ENCODE assay signal across 1 cellular context in the genomic region with DNA sequence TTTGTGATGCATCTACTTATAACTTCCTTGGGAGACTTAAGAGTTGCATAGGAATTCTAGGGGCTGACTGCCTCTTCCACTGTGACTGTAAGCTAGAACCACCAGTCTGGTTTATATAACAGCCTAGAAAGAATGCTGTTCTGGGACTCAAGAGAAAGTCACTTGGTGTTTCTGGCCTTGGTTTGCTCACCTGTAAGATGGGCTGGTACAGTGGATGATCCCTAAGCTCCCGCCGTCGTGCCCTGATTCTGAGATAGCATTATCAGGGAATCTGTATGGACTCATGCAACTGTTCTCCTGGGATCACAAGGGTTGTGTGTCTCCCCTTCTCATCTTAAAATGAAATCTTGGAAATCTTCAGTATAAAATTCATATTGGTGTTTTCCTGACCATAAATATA.
TF ChIP-seq lines count a peak whose summit lies in the region.

No MANE protein-coding gene starts in this region.

TF ChIP-seq in GM23338, 12 proteins besides CTCF, POLR2A, EP300 and RAD21 (continued from another document):
- TF ChIP-seq, protein P1, sequence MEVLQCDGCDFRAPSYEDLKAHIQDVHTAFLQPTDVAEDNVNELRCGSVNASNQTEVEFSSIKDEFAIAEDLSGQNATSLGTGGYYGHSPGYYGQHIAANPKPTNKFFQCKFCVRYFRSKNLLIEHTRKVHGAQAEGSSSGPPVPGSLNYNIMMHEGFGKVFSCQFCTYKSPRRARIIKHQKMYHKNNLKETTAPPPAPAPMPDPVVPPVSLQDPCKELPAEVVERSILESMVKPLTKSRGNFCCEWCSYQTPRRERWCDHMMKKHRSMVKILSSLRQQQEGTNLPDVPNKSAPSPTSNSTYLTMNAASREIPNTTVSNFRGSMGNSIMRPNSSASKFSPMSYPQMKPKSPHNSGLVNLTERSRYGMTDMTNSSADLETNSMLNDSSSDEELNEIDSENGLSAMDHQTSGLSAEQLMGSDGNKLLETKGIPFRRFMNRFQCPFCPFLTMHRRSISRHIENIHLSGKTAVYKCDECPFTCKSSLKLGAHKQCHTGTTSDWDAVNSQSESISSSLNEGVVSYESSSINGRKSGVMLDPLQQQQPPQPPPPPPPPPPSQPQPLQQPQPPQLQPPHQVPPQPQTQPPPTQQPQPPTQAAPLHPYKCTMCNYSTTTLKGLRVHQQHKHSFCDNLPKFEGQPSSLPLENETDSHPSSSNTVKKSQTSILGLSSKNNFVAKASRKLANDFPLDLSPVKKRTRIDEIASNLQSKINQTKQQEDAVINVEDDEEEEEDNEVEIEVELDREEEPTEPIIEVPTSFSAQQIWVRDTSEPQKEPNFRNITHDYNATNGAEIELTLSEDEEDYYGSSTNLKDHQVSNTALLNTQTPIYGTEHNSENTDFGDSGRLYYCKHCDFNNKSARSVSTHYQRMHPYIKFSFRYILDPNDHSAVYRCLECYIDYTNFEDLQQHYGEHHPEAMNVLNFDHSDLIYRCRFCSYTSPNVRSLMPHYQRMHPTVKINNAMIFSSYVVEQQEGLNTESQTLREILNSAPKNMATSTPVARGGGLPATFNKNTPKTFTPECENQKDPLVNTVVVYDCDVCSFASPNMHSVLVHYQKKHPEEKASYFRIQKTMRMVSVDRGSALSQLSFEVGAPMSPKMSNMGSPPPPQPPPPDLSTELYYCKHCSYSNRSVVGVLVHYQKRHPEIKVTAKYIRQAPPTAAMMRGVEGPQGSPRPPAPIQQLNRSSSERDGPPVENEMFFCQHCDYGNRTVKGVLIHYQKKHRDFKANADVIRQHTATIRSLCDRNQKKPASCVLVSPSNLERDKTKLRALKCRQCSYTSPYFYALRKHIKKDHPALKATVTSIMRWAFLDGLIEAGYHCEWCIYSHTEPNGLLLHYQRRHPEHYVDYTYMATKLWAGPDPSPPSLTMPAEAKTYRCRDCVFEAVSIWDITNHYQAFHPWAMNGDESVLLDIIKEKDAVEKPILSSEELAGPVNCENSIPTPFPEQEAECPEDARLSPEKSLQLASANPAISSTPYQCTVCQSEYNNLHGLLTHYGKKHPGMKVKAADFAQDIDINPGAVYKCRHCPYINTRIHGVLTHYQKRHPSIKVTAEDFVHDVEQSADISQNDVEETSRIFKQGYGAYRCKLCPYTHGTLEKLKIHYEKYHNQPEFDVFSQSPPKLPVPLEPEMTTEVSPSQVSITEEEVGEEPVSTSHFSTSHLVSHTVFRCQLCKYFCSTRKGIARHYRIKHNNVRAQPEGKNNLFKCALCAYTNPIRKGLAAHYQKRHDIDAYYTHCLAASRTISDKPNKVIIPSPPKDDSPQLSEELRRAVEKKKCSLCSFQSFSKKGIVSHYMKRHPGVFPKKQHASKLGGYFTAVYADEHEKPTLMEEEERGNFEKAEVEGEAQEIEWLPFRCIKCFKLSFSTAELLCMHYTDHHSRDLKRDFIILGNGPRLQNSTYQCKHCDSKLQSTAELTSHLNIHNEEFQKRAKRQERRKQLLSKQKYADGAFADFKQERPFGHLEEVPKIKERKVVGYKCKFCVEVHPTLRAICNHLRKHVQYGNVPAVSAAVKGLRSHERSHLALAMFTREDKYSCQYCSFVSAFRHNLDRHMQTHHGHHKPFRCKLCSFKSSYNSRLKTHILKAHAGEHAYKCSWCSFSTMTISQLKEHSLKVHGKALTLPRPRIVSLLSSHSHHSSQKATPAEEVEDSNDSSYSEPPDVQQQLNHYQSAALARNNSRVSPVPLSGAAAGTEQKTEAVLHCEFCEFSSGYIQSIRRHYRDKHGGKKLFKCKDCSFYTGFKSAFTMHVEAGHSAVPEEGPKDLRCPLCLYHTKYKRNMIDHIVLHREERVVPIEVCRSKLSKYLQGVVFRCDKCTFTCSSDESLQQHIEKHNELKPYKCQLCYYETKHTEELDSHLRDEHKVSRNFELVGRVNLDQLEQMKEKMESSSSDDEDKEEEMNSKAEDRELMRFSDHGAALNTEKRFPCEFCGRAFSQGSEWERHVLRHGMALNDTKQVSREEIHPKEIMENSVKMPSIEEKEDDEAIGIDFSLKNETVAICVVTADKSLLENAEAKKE (CRISPR knock-in tag; IDR thresholded peaks at IDR 0.05): no peak
